Comparison of ENCODE assay signal across 18 cellular contexts in genomic region chr2:201347154-201347553, GRCh38. TPM values are rescaled to one million over a fixed set of nuclear protein-coding genes. Genes with fewer than 3 reads are reported as not detected.
DNase-seq lines count a peak whose midpoint lies in the region; ATAC-seq, FAIRE-seq and TF ChIP-seq lines count a peak whose summit lies in the region.
"Had no signal": no experiment of that assay in that cellular context is flagged by ENCODE, and none has a peak within 500 bp of the region (broad histone marks: within the 10 kb centered on the region; RNA-seq: fewer than 3 reads in every experiment).

No MANE protein-coding gene starts in this region.

- H3K4me1 ChIP-seq in DND-41 (ENCODE audit: insufficient read depth, low read length) (no peaks in the 10 kb centered on the region), K562 (replicated peaks in 1 of 2; ENCODE audit: control insufficient read depth in 2 of 2, insufficient read depth in 2 of 2, low read length in 2 of 2) (no peaks in the 10 kb centered on the region; a peak in 1 of 5 replicates), neural progenitor cell (peaks cover 18% of the 10 kb centered on the region)

- H3K27me3 Mint-ChIP-seq in neural progenitor cell (ENCODE audit: insufficient read depth, low read depth) (peaks cover 9% of the 10 kb centered on the region), type B pancreatic cell (no peaks in the 10 kb centered on the region)
- H3K27me3 Mint-ChIP-seq: CD4-positive, CD25-positive, alpha-beta regulatory T cell had no signal

- TF ChIP-seq POLR2A in K562 (conservative IDR thresholded peaks at IDR 0.05): no peak

- TF ChIP-seq CTCF in DND-41 (IDR thresholded peaks at IDR 0.05; ENCODE audit: borderline replicate concordance, extremely low read depth, low read length, poor library complexity, severe bottlenecking): no peak
- no peak for TF ChIP-seq CTCF in K562 (IDR thresholded peaks at IDR 0.05 in 2 of 3, conservative IDR thresholded peaks at IDR 0.05 in 1 of 3; ENCODE audit: insufficient read depth in 2 of 3, low read depth in 1 of 3, low read length in 3 of 3)
- no peak for TF ChIP-seq CTCF in neural progenitor cell (IDR thresholded peaks at IDR 0.05)
- TF ChIP-seq CTCF in type B pancreatic cell (conservative IDR thresholded peaks at IDR 0.05): no peak

- no peak overlapping the region for H3K27ac ChIP-seq in DND-41 (ENCODE audit: low read length)
- H3K27ac ChIP-seq in K562 (ENCODE audit: extremely low read depth, low read depth, low read length): no peak overlapping the region
- no peak overlapping the region for H3K27ac ChIP-seq in neural progenitor cell
- H3K27ac ChIP-seq: BLaER1 treated with 17β-estradiol and CSF1 and Interleukin-3, amounts not matched to agents 10 nM and 100 nM had no signal

- no peak for TF ChIP-seq RAD21 in K562 (CRISPR knock-in tag; conservative IDR thresholded peaks at IDR 0.05 in 1 of 2, IDR thresholded peaks at IDR 0.05 in 1 of 2)

- BruUV-seq in K562 (replicated peaks; lab: Mats Ljungman, UMichigan): no TSS peak

- no peak overlapping the region for H3K4me2 ChIP-seq in DND-41 (ENCODE audit: insufficient read depth, low read length)
- no peak overlapping the region for H3K4me2 ChIP-seq in K562 (ENCODE audit: insufficient read depth, low read length)
- H3K4me2 ChIP-seq in neural progenitor cell: no peak overlapping the region
- H3K4me2 ChIP-seq: BLaER1 treated with 17β-estradiol and CSF1 and Interleukin-3, amounts not matched to agents 10 nM and 100 nM; GM23338 had no signal

- no peak for FAIRE-seq in K562 (lab: Jason Lieb, UNC)
- FAIRE-seq: G401.6, GM12891 had no signal

- 42% methylated on average over 4 of the region's 4 CpGs for WGBS in K562 (ENCODE audit: insufficient coverage, low coverage, missing lambda C conversion rate)

- H3K9ac ChIP-seq in DND-41 (ENCODE audit: low read depth, low read length): no peak overlapping the region
- H3K9ac ChIP-seq in K562 (ENCODE audit: insufficient read depth in 1 of 2, low read depth in 2 of 2, low read length in 2 of 2): no peak overlapping the region; a peak in 1 of 4 replicates
- no peak overlapping the region for H3K9ac ChIP-seq in neural progenitor cell
- H3K9ac ChIP-seq: BLaER1 treated with 17β-estradiol and CSF1 and Interleukin-3, amounts not matched to agents 10 nM and 100 nM had no signal

- in situ Hi-C loops in K562 (cut with MboI): no loop called here

- H3K27me3 ChIP-seq in DND-41 (ENCODE audit: insufficient read depth, low read length, poor library complexity) (no peaks in the 10 kb centered on the region), K562 (ENCODE audit: control insufficient read depth in 2 of 2, insufficient read depth in 2 of 2, low read length in 2 of 2) (no peaks in the 10 kb centered on the region), neural progenitor cell (no peaks in the 10 kb centered on the region)
- H3K27me3 ChIP-seq: BLaER1 treated with 17β-estradiol and CSF1 and Interleukin-3, amounts not matched to agents 10 nM and 100 nM had no signal

- TF ChIP-seq EP300 in K562 (IDR thresholded peaks at IDR 0.05; ENCODE audit: low read length): no peak

- H3K4me3 Mint-ChIP-seq in neural progenitor cell (no peak overlapping the region), type B pancreatic cell (no peak overlapping the region)
- H3K4me3 Mint-ChIP-seq: CD4-positive, CD25-positive, alpha-beta regulatory T cell; GM23338 had no signal

- DNase-seq in DND-41: no peak
- peak; percentile 18 for DNase-seq in M059J (ENCODE audit: low read depth)
- peak in 1 of 4 experiments; percentile 9 for DNase-seq in K562 (ENCODE audit: extremely low read depth in 1 of 4, low spot score in 3 of 4)
- DNase-seq in neural progenitor cell (ENCODE audit: low spot score): no peak
- DNase-seq in type B pancreatic cell (ENCODE audit: extremely low spot score, unreplicated experiment): no peak
- no peak for DNase-seq in ecto neural progenitor cell (ENCODE audit: low spot score)
- DNase-seq in foreskin melanocyte: no peak
- DNase-seq in LoVo (ENCODE audit: low spot score): no peak
- DNase-seq: ACHN; CD4-positive, CD25-positive, alpha-beta regulatory T cell; DMS53; H7 had no signal

- H2AFZ ChIP-seq in DND-41 (ENCODE audit: low read depth, low read length): no peak overlapping the region
- no peak overlapping the region for H2AFZ ChIP-seq in K562 (ENCODE audit: low read depth, low read length)
- H2AFZ ChIP-seq in neural progenitor cell (replicated peaks): no peak overlapping the region

- intact Hi-C loops in K562 (cut with micrococcal nuclease): loop anchor here (5.0 kb wide), 1 partner anchor 110 kb away; no protein-coding TSS in a partner anchor

- H3K4me3 ChIP-seq in DND-41 (ENCODE audit: low read depth in 1 of 2, low read length in 2 of 2): no peak overlapping the region
- no peak overlapping the region for H3K4me3 ChIP-seq in K562
- H3K4me3 ChIP-seq in neural progenitor cell: no peak overlapping the region
- H3K4me3 ChIP-seq: BLaER1 treated with 17β-estradiol and CSF1 and Interleukin-3, amounts not matched to agents 10 nM and 100 nM; GM23338 had no signal

- CTCF ChIA-PET in K562 (lab: Yijun Ruan, JAX; ENCODE audit: low intra/inter-chr PET ratio): no interaction called here

- peak; percentile 44; the same call in 1 of the 3 replicates for ATAC-seq in DND-41 (ENCODE audit: insufficient read depth, low read depth)
- ATAC-seq in K562: peak; percentile 36; the same call in 2 of the 3 replicates

- H3K9me3 Mint-ChIP-seq in neural progenitor cell (no peaks in the 10 kb centered on the region), type B pancreatic cell (no peaks in the 10 kb centered on the region)
- H3K9me3 Mint-ChIP-seq: GM23338 had no signal

- H3K36me3 ChIP-seq in DND-41 (ENCODE audit: insufficient read depth, low read length): no peaks in the 10 kb centered on the region
- no peaks in the 10 kb centered on the region for H3K36me3 ChIP-seq in K562 (ENCODE audit: control insufficient read depth, insufficient read depth, low read length)
- H3K36me3 ChIP-seq in neural progenitor cell: no peaks in the 10 kb centered on the region

- H3K27ac Mint-ChIP-seq in neural progenitor cell (peak overlapping the region; percentile 17), type B pancreatic cell (no peak overlapping the region)
- H3K27ac Mint-ChIP-seq: GM23338 had no signal

- H3K36me3 Mint-ChIP-seq in neural progenitor cell (no peaks in the 10 kb centered on the region), type B pancreatic cell (no peaks in the 10 kb centered on the region)

- no peaks in the 10 kb centered on the region for H4K20me1 ChIP-seq in DND-41 (ENCODE audit: insufficient read depth, low read length)
- H4K20me1 ChIP-seq in K562 (replicated peaks; ENCODE audit: control insufficient read depth, insufficient read depth, low read length): no peaks in the 10 kb centered on the region
- H4K20me1 ChIP-seq in neural progenitor cell (ENCODE audit: low read depth): no peaks in the 10 kb centered on the region
- H4K20me1 ChIP-seq: BLaER1 treated with 17β-estradiol and CSF1 and Interleukin-3, amounts not matched to agents 10 nM and 100 nM had no signal

- POLR2A ChIA-PET in K562 (lab: Yijun Ruan, JAX): no interaction called here

- H3K9me1 ChIP-seq in K562 (ENCODE audit: control insufficient read depth, insufficient read depth, low read length): no peaks in the 10 kb centered on the region

- H3K4me1 Mint-ChIP-seq in neural progenitor cell (peaks cover 22% of the 10 kb centered on the region), type B pancreatic cell (ENCODE audit: unreplicated experiment) (no peaks in the 10 kb centered on the region)

- H3F3A ChIP-seq in neural progenitor cell (ENCODE audit: low read depth): no peaks in the 10 kb centered on the region

- no peaks in the 10 kb centered on the region for H3K79me2 ChIP-seq in DND-41 (ENCODE audit: insufficient read depth, low read length)
- no peaks in the 10 kb centered on the region for H3K79me2 ChIP-seq in K562 (ENCODE audit: control insufficient read depth, insufficient read depth, low read length)
- H3K79me2 ChIP-seq in neural progenitor cell (ENCODE audit: low read depth): no peaks in the 10 kb centered on the region

- no peaks in the 10 kb centered on the region for H3K9me3 ChIP-seq in DND-41 (ENCODE audit: insufficient read depth, low read length, severe bottlenecking)
- no peaks in the 10 kb centered on the region for H3K9me3 ChIP-seq in K562 (replicated peaks; ENCODE audit: control insufficient read depth, insufficient read depth, low read depth, low read length)
- H3K9me3 ChIP-seq in neural progenitor cell (ENCODE audit: low read depth): no peaks in the 10 kb centered on the region
- H3K9me3 ChIP-seq: BLaER1 treated with 17β-estradiol and CSF1 and Interleukin-3, amounts not matched to agents 10 nM and 100 nM had no signal

TF ChIP-seq in K562, 482 proteins besides CTCF, POLR2A, EP300 and RAD21:
- TF ChIP-seq FOXA3 (CRISPR knock-in tag; conservative IDR thresholded peaks at IDR 0.05 in 1 of 2, IDR thresholded peaks at IDR 0.05 in 1 of 2): no peak
TF ChIP-seq in K562: peak in this region for 0.

RNA-seq across cellular contexts. Expression of gene FLACC1, which starts 10.0 kb away (rescaled TPM):
- total RNA-seq in M059J (2014; rRNA removed; shearing (Covaris generic)): 0.27 TPM in 1 of 2 replicates, not detected in the other
- total RNA-seq in K562 (2011; cell fraction: chromatin; rRNA removed; ENCODE audit: low replicate concordance): 0.19 and 2.0 TPM in 2 replicates
- total RNA-seq in K562 (2011; cell fraction: nucleolus; rRNA removed): not detected in 2 replicates
- total RNA-seq in K562 (2011; cell fraction: nucleoplasm; rRNA removed): not detected in 2 replicates
- total RNA-seq in K562 (2014; rRNA removed) (0.20 and 0.68 TPM in 2 replicates), K562 (2014; rRNA removed; fragmentation: Illumina TruSeq; extraction: Trizol) (0.22 and 0.61 TPM in 2 replicates), K562 (2015; rRNA removed; fragmentation: Illumina TruSeq; extraction: Trizol) (0.07 and 0.53 TPM in 2 replicates), K562 (2021) (0.20 and 0.35 TPM in 2 replicates), neural progenitor cell (ENCODE audit: low replicate concordance) (not detected in 2 replicates), type B pancreatic cell (ENCODE audit: low replicate concordance) (0.48 and 1.4 TPM in 2 replicates)
- polyA plus RNA-seq in K562 (2011; rRNA removed) (0.41 TPM in 1 of 2 replicates, not detected in the other), K562 (2014; fragmentation: Illumina TruSeq; extraction: Trizol) (0.26 and 0.27 TPM in 2 replicates), K562 (2014; fragmentation: Nextera tagmentation; extraction: Ambion mirVana) (under 1 TPM in 1 of 2 experiments, not detected in 1; 0.10 TPM), K562 (2014; rRNA removed) (0.09 and 0.20 TPM in 2 replicates)
- not detected in 2 replicates for polyA plus RNA-seq in K562 (2011; cell fraction: cytosol; rRNA removed)
- polyA plus RNA-seq in K562 (2011; cell fraction: nucleus; rRNA removed): 0.07 and 0.81 TPM in 2 replicates
- 0.08 and 0.47 TPM in 2 replicates for polyA plus RNA-seq in K562 (2012)
- 0.48 TPM in 1 of 2 replicates, not detected in the other for polyA minus RNA-seq in K562 (2011; rRNA and poly(A)+ RNA removed)
- not detected in 2 replicates for polyA minus RNA-seq in K562 (2011; cell fraction: cytosol; rRNA and poly(A)+ RNA removed)
- polyA minus RNA-seq in K562 (2011; cell fraction: nucleus; rRNA and poly(A)+ RNA removed): 0.27 and 0.44 TPM in 2 replicates
- total RNA-seq: A172, Daoy, H7 had no signal
